ENCODE assay signal across 9 cellular contexts in genomic region chr2:144517825-144518699, GRCh38. TPM values are rescaled to one million over a fixed set of nuclear protein-coding genes. Genes with fewer than 3 reads are reported as not detected.
A peak's percentile ranks its signal among the peaks of the same experiment; 100 is the strongest.
DNase-seq lines count a peak whose midpoint lies in the region; ATAC-seq and TF ChIP-seq lines count a peak whose summit lies in the region.
"Had no signal": no experiment of that assay in that cellular context is flagged by ENCODE, and none has a peak within 500 bp of the region (broad histone marks: within the 10 kb centered on the region; RNA-seq: fewer than 3 reads in every experiment).

No MANE protein-coding gene starts in this region.

- H3K27me3 ChIP-seq in WERI-Rb-1 (ENCODE audit: insufficient read depth, low read depth, severe bottlenecking): no peaks in the 10 kb centered on the region
- H3K27me3 ChIP-seq in iPS-18a (ENCODE audit: control insufficient read depth, insufficient read depth, low read length): peaks cover 88% of the 10 kb centered on the region
- H3K27me3 ChIP-seq in stomach smooth muscle (ENCODE audit: control insufficient read depth in 1 of 2, insufficient read depth in 2 of 2, low read length in 2 of 2): peaks cover 25 to 65% of the 10 kb centered on the region in 2 donors

- H3K27ac ChIP-seq in WERI-Rb-1: no peak overlapping the region
- H3K27ac ChIP-seq in iPS-18a (ENCODE audit: low read length): no peak overlapping the region
- peak overlapping the region; percentile 73 for H3K27ac ChIP-seq in stomach smooth muscle (ENCODE audit: low read length)
- H3K27ac ChIP-seq: 22Rv1 had no signal

- DNase-seq in DMS 273 (lab: John Stamatoyannopoulos, UW; ENCODE audit: unreplicated experiment) (peak; percentile 75), DMS 273 treated with DMSO at 0.1 percent for 48 hours (lab: John Stamatoyannopoulos, UW) (no peak), WERI-Rb-1 (peak; percentile 46), COLO668 (lab: John Stamatoyannopoulos, UW; ENCODE audit: unreplicated experiment) (no peak), NCI-H774 (lab: John Stamatoyannopoulos, UW) (no peak), sciatic nerve (ENCODE audit: low spot score) (no peak)

- intact Hi-C loops in sciatic nerve (cut with DNase I): no loop called here

- H3K9ac ChIP-seq in iPS-18a (ENCODE audit: low read length) (peak overlapping the region; percentile 61), stomach smooth muscle (ENCODE audit: low read length in 2 of 2) (peak overlapping the region; percentile 79 to 80)

- H3K4me3 ChIP-seq in WERI-Rb-1 (ENCODE audit: low read depth, low read length): peak overlapping the region; percentile 93
- H3K4me3 ChIP-seq in iPS-18a (ENCODE audit: low read length): peak overlapping the region; percentile 63
- peak overlapping the region; percentile 76 to 83 for H3K4me3 ChIP-seq in stomach smooth muscle (ENCODE audit: low read length in 2 of 2)

- TF ChIP-seq CTCF in WERI-Rb-1 (IDR thresholded peaks at IDR 0.05; ENCODE audit: low read depth, low read length): no peak

- H3K36me3 ChIP-seq in WERI-Rb-1: no peaks in the 10 kb centered on the region
- H3K36me3 ChIP-seq in iPS-18a (ENCODE audit: control insufficient read depth, low read depth, low read length): no peaks in the 10 kb centered on the region
- H3K36me3 ChIP-seq in stomach smooth muscle (ENCODE audit: control insufficient read depth in 2 of 2, insufficient read depth in 2 of 2, low read length in 2 of 2): no peaks in the 10 kb centered on the region

- ATAC-seq in sciatic nerve: no peak

- H3K4me1 ChIP-seq in iPS-18a (ENCODE audit: control insufficient read depth, low read depth, low read length) (peaks cover 63% of the 10 kb centered on the region), stomach smooth muscle (ENCODE audit: control insufficient read depth, insufficient read depth, low read length) (peaks cover 14% of the 10 kb centered on the region)

- no peaks in the 10 kb centered on the region for H3K9me3 ChIP-seq in WERI-Rb-1 (ENCODE audit: severe bottlenecking)
- H3K9me3 ChIP-seq in iPS-18a (ENCODE audit: control insufficient read depth, low read depth, low read length): no peaks in the 10 kb centered on the region
- H3K9me3 ChIP-seq in stomach smooth muscle (ENCODE audit: control insufficient read depth in 2 of 2, low read length in 2 of 2): no peaks in the 10 kb centered on the region

RNA-seq across cellular contexts. Expression of gene ZEB2, which starts 1.9 kb away (rescaled TPM):
- 440 TPM for total RNA-seq in sciatic nerve

Comparison
In these comparisons a context has a peak if more than half of its experiments do, and no peak if none do; other contexts are left out.
1. DNase-seq: peak in DMS 273 (single experiment) and WERI-Rb-1 (single experiment); none in DMS 273 treated with DMSO at 0.1 percent for 48 hours (single experiment), COLO668 (single experiment), NCI-H774 (single experiment) and sciatic nerve (single experiment).
2. Peak in every context shown above with its lines, with median percentiles within 50 percentile points of each other: H3K4me3 ChIP-seq.